ENCODE assay signal across 12 cellular contexts in genomic region chrX:69137371-69137881, GRCh38. TPM values are rescaled to one million over a fixed set of nuclear protein-coding genes. Genes with fewer than 3 reads are reported as not detected.
A peak's percentile ranks its signal among the peaks of the same experiment; 100 is the strongest.
DNase-seq lines count a peak whose midpoint lies in the region; FAIRE-seq and TF ChIP-seq lines count a peak whose summit lies in the region.
"Had no signal": no experiment of that assay in that cellular context is flagged by ENCODE, and none has a peak within 500 bp of the region (broad histone marks: within the 10 kb centered on the region; RNA-seq: fewer than 3 reads in every experiment).

No MANE protein-coding gene starts in this region.

- H3K4me3 Mint-ChIP-seq in glutamatergic neuron (ENCODE audit: unreplicated experiment), result peak overlapping the region; percentile 64

- H3K4me1 Mint-ChIP-seq in glutamatergic neuron (ENCODE audit: low read depth, unreplicated experiment), result peaks cover 4% of the 10 kb centered on the region
- H3K4me1 Mint-ChIP-seq: naive thymus-derived CD8-positive, alpha-beta T cell had no signal

- H3K36me3 Mint-ChIP-seq in glutamatergic neuron (ENCODE audit: unreplicated experiment), result no peaks in the 10 kb centered on the region
- H3K36me3 Mint-ChIP-seq: naive thymus-derived CD8-positive, alpha-beta T cell had no signal

- no peaks in the 10 kb centered on the region for H3K36me3 ChIP-seq in Peyer's patch
- H3K36me3 ChIP-seq in osteoblast (ENCODE audit: insufficient read depth, low read length), result no peaks in the 10 kb centered on the region

- H3K79me2 ChIP-seq in osteoblast (ENCODE audit: insufficient read depth, low read length), result no peaks in the 10 kb centered on the region

- peak; percentile 52 for DNase-seq in AG09319 (ENCODE audit: extremely low read depth, low read depth)
- no peak for DNase-seq in Peyer's patch
- DNase-seq in glutamatergic neuron, result no peak
- peak; percentile 91 for DNase-seq in osteoblast (ENCODE audit: insufficient read length, low spot score, missing footprints)
- DNase-seq in HTR-8/SVneo (ENCODE audit: insufficient read length, low spot score), result no peak
- DNase-seq in stimulated activated naive CD4-positive, alpha-beta T cell treated with Interleukin-2 at 50 U/mL for 16 hours (lab: John Stamatoyannopoulos, UW), result no peak
- DNase-seq in medulla oblongata (ENCODE audit: extremely low spot score), result no peak
- DNase-seq in OCI-M2 (lab: John Stamatoyannopoulos, UW; ENCODE audit: unreplicated experiment), result no peak
- DNase-seq: activated CD4-positive, alpha-beta T cell treated with anti-CD3 and anti-CD28 coated beads, Interleukin-2, amount 50 U/mL, for 48 hours; cortex of kidney; KG1; naive thymus-derived CD8-positive, alpha-beta T cell had no signal

- peak overlapping the region; percentile 86 for H3K27ac Mint-ChIP-seq in glutamatergic neuron (ENCODE audit: unreplicated experiment)
- H3K27ac Mint-ChIP-seq: naive thymus-derived CD8-positive, alpha-beta T cell had no signal

- no peak for FAIRE-seq in HTR-8/SVneo (lab: Jason Lieb, UNC)

- H3K9me3 Mint-ChIP-seq in glutamatergic neuron (ENCODE audit: unreplicated experiment), result peaks cover 3% of the 10 kb centered on the region

- no peak for TF ChIP-seq POLR2A in Peyer's patch (IDR thresholded peaks at IDR 0.05)

- H3K27me3 Mint-ChIP-seq in glutamatergic neuron (ENCODE audit: unreplicated experiment), result no peaks in the 10 kb centered on the region

- H3K4me3 ChIP-seq in Peyer's patch (peak overlapping the region in 1 of 4 donors; percentile 26), osteoblast (ENCODE audit: insufficient read depth, low read length) (peak overlapping the region; percentile 37)

- peak overlapping the region; percentile 85 for H2AFZ ChIP-seq in osteoblast (ENCODE audit: low read length)

- H3K9me3 ChIP-seq in Peyer's patch (no peaks in the 10 kb centered on the region), osteoblast (ENCODE audit: low read depth, low read length) (no peaks in the 10 kb centered on the region)

- TF ChIP-seq CTCF in AG09319 (IDR thresholded peaks at IDR 0.05; ENCODE audit: low read depth, low read length), result no peak; the same call in 1 of the 2 replicates
- no peak for TF ChIP-seq CTCF in Peyer's patch (IDR thresholded peaks at IDR 0.05)
- no peak for TF ChIP-seq CTCF in glutamatergic neuron (IDR thresholded peaks at IDR 0.05; ENCODE audit: partially characterized antibody, unreplicated experiment)
- no peak for TF ChIP-seq CTCF in osteoblast (IDR thresholded peaks at IDR 0.05; ENCODE audit: extremely low read depth, low read depth, low read length)

- no peaks in the 10 kb centered on the region for H4K20me1 ChIP-seq in osteoblast (ENCODE audit: insufficient read depth, low read length)

- no peaks in the 10 kb centered on the region for H3K4me1 ChIP-seq in Peyer's patch
- H3K4me1 ChIP-seq in osteoblast (ENCODE audit: insufficient read depth, low read length), result peaks cover 17% of the 10 kb centered on the region

- peak overlapping the region in 3 of 4 donors; percentile 25 to 76 (median 47) for H3K27ac ChIP-seq in Peyer's patch
- H3K27ac ChIP-seq in osteoblast (ENCODE audit: low read depth, low read length), result peak overlapping the region; percentile 48

- H3K4me2 ChIP-seq in osteoblast (ENCODE audit: insufficient read depth, low read length), result no peak overlapping the region

- H3K27me3 ChIP-seq in Peyer's patch (no peaks in the 10 kb centered on the region), osteoblast (ENCODE audit: insufficient read depth, low read length) (peaks cover 14% of the 10 kb centered on the region)

RNA-seq across cellular contexts. Expression of gene PJA1, which starts 27.8 kb away (rescaled TPM):
- total RNA-seq in Peyer's patch (10 to 100 TPM in 1 of 4 donors, 1 to 10 TPM in 3; 4.2 to 50.3 (median 6.1) TPM), glutamatergic neuron (ENCODE audit: unreplicated experiment) (54.9 TPM), osteoblast (19.4 and 21.0 TPM in 2 replicates)

Comparison
In these comparisons a context has a peak if more than half of its experiments do, and no peak if none do; other contexts are left out.
1. DNase-seq: peak in AG09319 (single experiment) and osteoblast (single experiment); none in Peyer's patch (0 of 3), glutamatergic neuron (single experiment), HTR-8/SVneo (single experiment), stimulated activated naive CD4-positive, alpha-beta T cell treated with Interleukin-2 at 50 U/mL for 16 hours (single experiment), medulla oblongata (single experiment) and OCI-M2 (single experiment).